Comparison of ENCODE assay signal across 26 cellular contexts in genomic region chr12:132528564-132529106, GRCh38.
"Had no signal": no experiment of that assay in that cellular context is flagged by ENCODE, and none has a peak within 500 bp of the region (broad histone marks: within the 10 kb centered on the region; RNA-seq: fewer than 3 reads in every experiment).

No MANE protein-coding gene starts in this region.

- FAIRE-seq: bronchial epithelial cell, frontal cortex had no signal

- H3K27ac ChIP-seq: ascending aorta, coronary artery had no signal

- H3K4me1 ChIP-seq: ascending aorta had no signal

- ATAC-seq: activated naive CD4-positive, alpha-beta T cell treated with anti-CD3 and anti-CD28 coated beads, Interleukin-2, amount 50 U/mL, for 72 hours; activated T-cell treated with anti-CD3 and anti-CD28 coated beads, Interleukin-2, amount 50 U/mL, for 72 hours; esophagus mucosa; WTC11 had no signal

- H3K27me3 ChIP-seq: ascending aorta, dorsolateral prefrontal cortex had no signal

- H3K4me3 ChIP-seq: ascending aorta, coronary artery, dorsolateral prefrontal cortex had no signal

- DNase-seq: activated CD4-positive, alpha-beta memory T cell treated with anti-CD3 and anti-CD28 coated beads, Interleukin-2, amount 10 ng/mL, durations not matched to agents 7 days and 5 days; activated CD4-positive, alpha-beta T cell treated with anti-CD3 and anti-CD28 coated beads for 1 hour; activated CD4-positive, alpha-beta T cell treated with anti-CD3 and anti-CD28 coated beads for 4 hours; activated CD4-positive, alpha-beta T cell treated with anti-CD3 and anti-CD28 coated beads, Interleukin-2, amount 10 ng/mL, durations not matched to agents 7 days and 5 days; activated CD4-positive, alpha-beta T cell treated with anti-CD3 and anti-CD28 coated beads, Interleukin-2, amount 50 U/mL, for 4 hours; activated CD8-positive, alpha-beta memory T cell treated with anti-CD3 and anti-CD28 coated beads, Interleukin-2, amount 50 U/mL, for 48 hours; activated gamma-delta T cell; activated naive CD4-positive, alpha-beta T cell; activated naive CD4-positive, alpha-beta T cell treated with anti-CD3 and anti-CD28 coated beads, Interleukin-2, amount 10 ng/mL, durations not matched to agents 7 days and 5 days; activated naive CD8-positive, alpha-beta T cell treated with anti-CD3 and anti-CD28 coated beads, Interleukin-2, amount 10 ng/mL, durations not matched to agents 7 days and 5 days; activated T-cell treated with anti-CD3 and anti-CD28 coated beads for 4 hours; activated T-cell treated with anti-CD3 and anti-CD28 coated beads, Interleukin-2, amount 50 U/mL, for 24 hours; activated T-cell treated with anti-CD3 and anti-CD28 coated beads, Interleukin-2, amount 50 U/mL, for 72 hours; dorsolateral prefrontal cortex; effector memory CD4-positive, alpha-beta T cell; endodermal cell; foreskin fibroblast; head of caudate nucleus; T-helper 2 cell had no signal
